In genomic region chr5:133509742-133510079, GRCh38 we compare ENCODE assay signal across 30 cellular contexts.
A peak's percentile ranks its signal among the peaks of the same experiment; 100 is the strongest.
DNase-seq lines count a peak whose midpoint lies in the region; ATAC-seq and TF ChIP-seq lines count a peak whose summit lies in the region.
"Had no signal": no experiment of that assay in that cellular context is flagged by ENCODE, and none has a peak within 500 bp of the region (broad histone marks: within the 10 kb centered on the region; RNA-seq: fewer than 3 reads in every experiment).

No MANE protein-coding gene starts in this region.

- no peak overlapping the region for H3K27ac ChIP-seq in BLaER1 treated with 17β-estradiol and CSF1 and Interleukin-3, amounts not matched to agents 10 nM and 100 nM
- peak overlapping the region; percentile 74; the same call in 1 of the 2 replicates for H3K27ac ChIP-seq in PC-9
- peak overlapping the region; percentile 38 for H3K27ac ChIP-seq in neural cell (ENCODE audit: low read length)
- H3K27ac ChIP-seq: coronary artery, heart right ventricle, HL-60, thoracic aorta, vagina had no signal

- H3K4me3 Mint-ChIP-seq in stimulated activated naive B cell treated with anti-CD40 and anti-IgM and Interleukin-4, amounts not matched to agents 10 μg/mL and 1 μg/mL and 100 μg/mL, for 72 hours, result no peak overlapping the region
- H3K4me3 Mint-ChIP-seq: activated CD8-positive, alpha-beta T cell treated with anti-CD3 and anti-CD28 coated beads, Interleukin-2, amount 10 ng/mL, durations not matched to agents 7 days and 5 days; activated naive CD8-positive, alpha-beta T cell; effector memory CD8-positive, alpha-beta T cell; neural crest cell; stimulated activated naive CD8-positive, alpha-beta T cell treated with anti-CD3 and anti-CD28 coated beads, Interleukin-15, Interleukin-2, amounts not matched to agents 100 ng/mL and 50 ng/mL, for 24 hours had no signal

- H2AFZ ChIP-seq in PC-9, result no peak overlapping the region
- H2AFZ ChIP-seq in neural cell (ENCODE audit: low read depth, low read length), result no peak overlapping the region

- no peaks in the 10 kb centered on the region for H3K9me3 Mint-ChIP-seq in stimulated activated naive B cell treated with anti-CD40 and anti-IgM and Interleukin-4, amounts not matched to agents 10 μg/mL and 1 μg/mL and 100 μg/mL, for 72 hours
- H3K9me3 Mint-ChIP-seq: effector memory CD8-positive, alpha-beta T cell; neural crest cell; stimulated activated naive CD8-positive, alpha-beta T cell treated with anti-CD3 and anti-CD28 coated beads, Interleukin-15, Interleukin-2, amounts not matched to agents 100 ng/mL and 50 ng/mL, for 24 hours had no signal

- DNase-seq in PC-9, result no peak
- DNase-seq in epithelial cell of proximal tubule (ENCODE audit: low read depth), result peak; percentile 3
- DNase-seq in activated effector memory CD4-positive, alpha-beta T cell treated with anti-CD3 and anti-CD28 coated beads, Interleukin-2, amount 50 U/mL, for 16 hours, result no peak
- DNase-seq in stimulated activated naive B cell treated with anti-CD40 and anti-IgM and Interleukin-4, amounts not matched to agents 10 μg/mL and 1 μg/mL and 100 μg/mL, for 72 hours, result no peak
- no peak for DNase-seq in T1000 (lab: John Stamatoyannopoulos, UW)
- DNase-seq: activated CD8-positive, alpha-beta T cell treated with anti-CD3 and anti-CD28 coated beads, Interleukin-2, amount 10 ng/mL, durations not matched to agents 7 days and 5 days; DMS153; effector memory CD8-positive, alpha-beta T cell; heart right ventricle; Karpas-422; kidney; NCI-H1436; NCI-H2081; NCI-H526; NK-92 treated with Interleukin-12 subunit alpha and Interleukin-12 subunit beta, amount 100 ng/mL, for 24 hours; PC-3; right cardiac atrium; Right ventricle myocardium superior; spleen; stimulated activated CD4-positive, alpha-beta T cell treated with anti-CD3 and anti-CD28 coated beads, Interleukin-2, amount 100 ng/mL, for 24 hours had no signal

- no peaks in the 10 kb centered on the region for H3K36me3 Mint-ChIP-seq in stimulated activated naive B cell treated with anti-CD40 and anti-IgM and Interleukin-4, amounts not matched to agents 10 μg/mL and 1 μg/mL and 100 μg/mL, for 72 hours
- H3K36me3 Mint-ChIP-seq: activated naive CD8-positive, alpha-beta T cell had no signal

- CTCF ChIA-PET in PC-9 (lab: Charles Lee), result no interaction called here

- no peaks in the 10 kb centered on the region for H3K79me2 ChIP-seq in PC-9 (ENCODE audit: low read depth)
- no peaks in the 10 kb centered on the region for H3K79me2 ChIP-seq in neural cell (replicated peaks; ENCODE audit: insufficient read depth, low read length)

- no peak overlapping the region for H3K4me3 ChIP-seq in BLaER1 treated with 17β-estradiol and CSF1 and Interleukin-3, amounts not matched to agents 10 nM and 100 nM
- H3K4me3 ChIP-seq in PC-9 (no peak overlapping the region), epithelial cell of proximal tubule (ENCODE audit: low read depth, low read length) (no peak overlapping the region), neural cell (ENCODE audit: low read length) (no peak overlapping the region)
- H3K4me3 ChIP-seq: coronary artery, heart right ventricle, spleen, thoracic aorta, vagina had no signal

- TF ChIP-seq EP300 in neural cell (conservative IDR thresholded peaks at IDR 0.05; ENCODE audit: poor library complexity, severe bottlenecking), result no peak

- H3K4me1 Mint-ChIP-seq in stimulated activated naive B cell treated with anti-CD40 and anti-IgM and Interleukin-4, amounts not matched to agents 10 μg/mL and 1 μg/mL and 100 μg/mL, for 72 hours, result peaks cover 3 to 8% of the 10 kb centered on the region in 2 donors

- POLR2A ChIA-PET in PC-9 (lab: Charles Lee; ENCODE audit: unreplicated experiment), result no interaction called here

- H3K27me3 Mint-ChIP-seq in stimulated activated naive B cell treated with anti-CD40 and anti-IgM and Interleukin-4, amounts not matched to agents 10 μg/mL and 1 μg/mL and 100 μg/mL, for 72 hours, result peaks cover 17 to 29% of the 10 kb centered on the region in 2 donors

- H4K20me1 ChIP-seq in BLaER1 treated with 17β-estradiol and CSF1 and Interleukin-3, amounts not matched to agents 10 nM and 100 nM, result no peaks in the 10 kb centered on the region
- no peaks in the 10 kb centered on the region for H4K20me1 ChIP-seq in PC-9 (ENCODE audit: insufficient read depth)
- no peaks in the 10 kb centered on the region for H4K20me1 ChIP-seq in neural cell (ENCODE audit: insufficient read depth)

- H3K9me3 ChIP-seq in BLaER1 treated with 17β-estradiol and CSF1 and Interleukin-3, amounts not matched to agents 10 nM and 100 nM (replicated peaks in 1 of 11), result no peaks in the 10 kb centered on the region
- H3K9me3 ChIP-seq in PC-9 (ENCODE audit: insufficient read depth, low read depth) (no peaks in the 10 kb centered on the region), neural cell (ENCODE audit: low read length) (no peaks in the 10 kb centered on the region)
- H3K9me3 ChIP-seq: heart right ventricle, spleen, thoracic aorta, vagina had no signal

- H3K4me1 ChIP-seq in BLaER1 treated with 17β-estradiol and CSF1 and Interleukin-3, amounts not matched to agents 10 nM and 100 nM, result peaks cover 0 to 17% (median 15%) of the 10 kb centered on the region in 10 experiments; a peak in 16 of 20 replicates
- peaks cover 36% of the 10 kb centered on the region for H3K4me1 ChIP-seq in PC-9 (replicated peaks; ENCODE audit: insufficient read depth)
- H3K4me1 ChIP-seq: heart right ventricle, spleen, vagina had no signal

- TF ChIP-seq RAD21 in neural cell (conservative IDR thresholded peaks at IDR 0.05), result no peak

- H3K27me3 ChIP-seq in BLaER1 treated with 17β-estradiol and CSF1 and Interleukin-3, amounts not matched to agents 10 nM and 100 nM, result no peaks in the 10 kb centered on the region
- H3K27me3 ChIP-seq in PC-9 (ENCODE audit: insufficient read depth, low read depth) (no peaks in the 10 kb centered on the region), neural cell (ENCODE audit: insufficient read depth, low read depth, low read length) (no peaks in the 10 kb centered on the region)
- H3K27me3 ChIP-seq: vagina had no signal

- no peaks in the 10 kb centered on the region for H3K9me2 ChIP-seq in PC-9 (ENCODE audit: insufficient read depth)
- no peaks in the 10 kb centered on the region for H3K9me2 ChIP-seq in neural cell (ENCODE audit: insufficient read depth, low read length)

- H3K36me3 ChIP-seq in BLaER1 treated with 17β-estradiol and CSF1 and Interleukin-3, amounts not matched to agents 10 nM and 100 nM, result no peaks in the 10 kb centered on the region
- H3K36me3 ChIP-seq in PC-9 (ENCODE audit: low read depth) (no peaks in the 10 kb centered on the region), neural cell (ENCODE audit: insufficient read depth, low read length) (no peaks in the 10 kb centered on the region)
- H3K36me3 ChIP-seq: heart right ventricle, spleen, thoracic aorta, vagina had no signal

- no peak for ATAC-seq in HG02884 (IDR thresholded peaks at IDR 0.05; ENCODE audit: unreplicated experiment)
- no peak for ATAC-seq in stimulated activated naive B cell treated with anti-CD40 and anti-IgM and Interleukin-4, amounts not matched to agents 10 μg/mL and 1 μg/mL and 100 μg/mL, for 72 hours (replicated peaks)
- ATAC-seq: activated CD8-positive, alpha-beta T cell treated with anti-CD3 and anti-CD28 coated beads, Interleukin-2, amount 10 ng/mL, durations not matched to agents 7 days and 5 days; effector memory CD8-positive, alpha-beta T cell; heart right ventricle; PC-3; right cardiac atrium had no signal

- no peak overlapping the region for H3K27ac Mint-ChIP-seq in stimulated activated naive B cell treated with anti-CD40 and anti-IgM and Interleukin-4, amounts not matched to agents 10 μg/mL and 1 μg/mL and 100 μg/mL, for 72 hours
- H3K27ac Mint-ChIP-seq: activated CD8-positive, alpha-beta T cell treated with anti-CD3 and anti-CD28 coated beads, Interleukin-2, amount 10 ng/mL, durations not matched to agents 7 days and 5 days; activated naive CD8-positive, alpha-beta T cell; stimulated activated naive CD8-positive, alpha-beta T cell treated with anti-CD3 and anti-CD28 coated beads, Interleukin-15, Interleukin-2, amounts not matched to agents 100 ng/mL and 50 ng/mL, for 24 hours had no signal

- no peak overlapping the region for H3K9ac ChIP-seq in BLaER1 treated with 17β-estradiol and CSF1 and Interleukin-3, amounts not matched to agents 10 nM and 100 nM
- H3K9ac ChIP-seq in neural cell (ENCODE audit: low read length), result no peak overlapping the region

- no peak for TF ChIP-seq CTCF in PC-9 (conservative IDR thresholded peaks at IDR 0.05)
- no peak for TF ChIP-seq CTCF in epithelial cell of proximal tubule (conservative IDR thresholded peaks at IDR 0.05; ENCODE audit: low read depth, low read length)
- no peak for TF ChIP-seq CTCF in neural cell (IDR thresholded peaks at IDR 0.05; ENCODE audit: poor library complexity, severe bottlenecking)

- peak overlapping the region; percentile 8 to 74 (median 40); a peak in 18 of 22 replicates for H3K4me2 ChIP-seq in BLaER1 treated with 17β-estradiol and CSF1 and Interleukin-3, amounts not matched to agents 10 nM and 100 nM
- H3K4me2 ChIP-seq in PC-9, result peak overlapping the region; percentile 34; the same call in 1 of the 2 replicates
- H3K4me2 ChIP-seq in neural cell (ENCODE audit: low read length), result no peak overlapping the region

- intact Hi-C loops in PC-9 (cut with micrococcal nuclease; ENCODE audit: unreplicated experiment), result no loop called here

- H3F3A ChIP-seq in PC-9 (ENCODE audit: insufficient read depth, low read depth) (0 out of 2 replicates have a peak, but pooled peaks cover 7% of the 10 kb centered on the region), neural cell (ENCODE audit: insufficient read depth, low read length, poor library complexity, severe bottlenecking) (peaks cover 4% of the 10 kb centered on the region)

- BruUV-seq in PC-9 (replicated peaks; lab: Mats Ljungman, UMichigan), result no TSS peak

TF ChIP-seq in neural cell, 6 proteins besides CTCF, POLR2A, EP300 and RAD21 (continues in another document):
- no peak for TF ChIP-seq MXI1 (conservative IDR thresholded peaks at IDR 0.05; ENCODE audit: poor library complexity, severe bottlenecking)

Comparison
In these comparisons a context has a peak if more than half of its experiments do, and no peak if none do; other contexts are left out.
1. H3K27ac ChIP-seq: peak in PC-9 (single experiment) and neural cell (single experiment); none in BLaER1 treated with 17β-estradiol and CSF1 and Interleukin-3, amounts not matched to agents 10 nM and 100 nM (0 of 11).